8 cellular contexts compared by ENCODE assay signal in the genomic region with DNA sequence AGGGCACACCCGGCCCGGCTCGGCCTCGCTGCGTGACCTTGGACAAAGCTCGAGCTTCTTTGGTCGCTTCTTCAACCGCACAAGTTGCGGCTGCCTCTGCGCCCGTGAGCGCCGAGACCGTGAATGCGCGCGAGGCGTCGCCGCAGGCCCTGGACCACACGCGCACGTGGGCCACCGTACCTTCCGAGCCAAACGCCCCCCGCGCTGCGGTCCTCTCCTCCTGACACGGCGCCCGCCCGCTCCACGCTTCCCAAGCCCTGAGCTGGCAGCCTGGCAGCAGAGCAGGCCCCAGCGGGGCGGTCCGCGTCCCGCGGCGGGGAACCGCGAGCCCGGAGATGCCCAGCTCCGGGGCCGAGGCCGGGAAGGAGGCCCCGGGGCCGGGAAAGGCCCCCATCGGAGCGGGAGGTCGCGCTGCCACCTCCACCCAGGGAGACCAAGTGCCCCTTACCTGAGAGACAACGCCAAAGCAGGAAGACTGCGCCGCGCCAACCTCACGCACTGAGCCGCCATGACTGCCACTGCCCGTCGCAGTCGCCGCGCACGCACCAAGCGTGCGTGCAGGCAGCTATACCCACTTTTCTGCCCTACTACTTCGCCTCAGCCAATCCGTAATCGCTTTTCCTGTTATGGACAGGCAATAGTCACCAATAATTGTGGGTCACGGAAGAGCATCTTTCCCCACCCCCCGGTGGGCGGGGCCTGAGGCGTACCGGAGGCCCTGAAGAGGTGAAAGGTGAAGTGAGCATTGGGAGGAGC.
DNase-seq lines count a peak whose midpoint lies in the region; ATAC-seq and FAIRE-seq lines count a peak whose summit lies in the region.

GRPEL1 (minus strand) TSS at position 542 of the 756 bp plus-strand sequence; CDS start at position 510, 32 bp downstream.

- H3K9me3 Mint-ChIP-seq in dendritic cell treated with granulocyte-macrophage colony-stimulating factor and Interleukin-4, amounts not matched to agents 40 ng/mL and 50 ng/mL, for 4 days = no peaks in the 10 kb centered on the region

- ATAC-seq in HG03442 (IDR thresholded peaks at IDR 0.05; ENCODE audit: unreplicated experiment) = peak; percentile 89

- H3K27ac Mint-ChIP-seq in dendritic cell treated with granulocyte-macrophage colony-stimulating factor and Interleukin-4, amounts not matched to agents 40 ng/mL and 50 ng/mL, for 4 days = peak within 1 kb of the TSS; percentile 92

- intact Hi-C loops in dendritic cell treated with granulocyte-macrophage colony-stimulating factor and Interleukin-4, amounts not matched to agents 40 ng/mL and 50 ng/mL, for 4 days (cut with micrococcal nuclease) = loop anchor here (1.0 to 5.0 kb wide), 3 partner anchors 24 to 160 kb away; partner anchors contain the start of genes TADA2B and TBC1D14

- peaks cover 46% of the 10 kb centered on the region for H3K4me1 Mint-ChIP-seq in dendritic cell treated with granulocyte-macrophage colony-stimulating factor and Interleukin-4, amounts not matched to agents 40 ng/mL and 50 ng/mL, for 4 days (ENCODE audit: low read depth)

- H3K27me3 Mint-ChIP-seq in dendritic cell treated with granulocyte-macrophage colony-stimulating factor and Interleukin-4, amounts not matched to agents 40 ng/mL and 50 ng/mL, for 4 days = peaks cover 23% of the 10 kb centered on the region

- peak within 1 kb of the TSS; percentile 89 for H3K4me3 Mint-ChIP-seq in dendritic cell treated with granulocyte-macrophage colony-stimulating factor and Interleukin-4, amounts not matched to agents 40 ng/mL and 50 ng/mL, for 4 days

- peak; percentile 96 for FAIRE-seq in GM19239 (lab: Jason Lieb, UNC)

- peak; percentile 94 to 100 (median 98) for DNase-seq in C1 segment of cervical spinal cord (lab: John Stamatoyannopoulos, UW)
- peak; percentile 94 for DNase-seq in GM19239 (ENCODE audit: insufficient read length, low spot score)
- DNase-seq in NCI-H510A treated with DMSO at 0.1 percent for 48 hours (lab: John Stamatoyannopoulos, UW) = peak; percentile 95
- DNase-seq in activated CD4-positive, alpha-beta T cell treated with anti-CD3 and anti-CD28 coated beads for 1 hour = peak; percentile 100
- DNase-seq in left kidney (ENCODE audit: low read depth, low spot score) = peak; percentile 100
- peak; percentile 100 for DNase-seq in stimulated activated CD4-positive, alpha-beta T cell treated with anti-CD3 and anti-CD28 coated beads, Interleukin-2, amount 100 ng/mL, for 24 hours

- H3K36me3 Mint-ChIP-seq in dendritic cell treated with granulocyte-macrophage colony-stimulating factor and Interleukin-4, amounts not matched to agents 40 ng/mL and 50 ng/mL, for 4 days (ENCODE audit: low read depth) = peaks cover 37% of the 10 kb centered on the region

Comparison
In these comparisons a context has a peak if more than half of its experiments do, and no peak if none do; other contexts are left out.
1. Peak in every context shown above with its lines: DNase-seq and ATAC-seq.